8 cellular contexts compared by ENCODE assay signal in genomic region chr15:41230650-41231533, GRCh38. TPM values are rescaled to one million over a fixed set of nuclear protein-coding genes. Genes with fewer than 3 reads are reported as not detected.
DNase-seq lines count a peak whose midpoint lies in the region; ATAC-seq and TF ChIP-seq lines count a peak whose summit lies in the region.

CHP1 (plus strand) TSS chr15:41231268; CDS start chr15:41231383, 115 bp downstream.
EXD1 (minus strand) TSS chr15:41230757; CDS start chr15:41226575, 4,182 bp downstream.

- H3K27ac Mint-ChIP-seq in activated naive CD4-positive, alpha-beta T cell treated with anti-CD3 and anti-CD28 coated beads for 36 hours: peak within 1 kb of the TSS; percentile 87

- peaks cover 22% of the 10 kb centered on the region for H3K4me1 Mint-ChIP-seq in activated naive CD4-positive, alpha-beta T cell treated with anti-CD3 and anti-CD28 coated beads for 36 hours (ENCODE audit: low read depth)

- peak within 1 kb of the TSS; percentile 88 for H3K4me3 Mint-ChIP-seq in activated naive CD4-positive, alpha-beta T cell treated with anti-CD3 and anti-CD28 coated beads for 36 hours

- DNase-seq in GM06990 (ENCODE audit: extremely low read depth, insufficient read length) (peak; percentile 96), HFF-Myc (ENCODE audit: extremely low read depth, low read depth) (peak; percentile 95), MV-4-11 (lab: John Stamatoyannopoulos, UW) (peak; percentile 97), SJSA1 (ENCODE audit: low read depth in 1 of 2, low spot score in 2 of 2) (peak; percentile 97 to 99), neuronal stem cell (ENCODE audit: low spot score) (peak; percentile 93)
- DNase-seq in activated naive CD4-positive, alpha-beta T cell treated with anti-CD3 and anti-CD28 coated beads for 36 hours: peak; percentile 98

- H3K4me3 ChIP-seq in GM06990 (replicated peaks; ENCODE audit: low read depth, low read length): peak within 1 kb of the TSS; percentile 89
- peak within 1 kb of the TSS; percentile 63 for H3K4me3 ChIP-seq in HFF-Myc (replicated peaks; ENCODE audit: low read depth, low read length)
- H3K4me3 ChIP-seq in SJSA1: peak within 1 kb of the TSS; percentile 61
- peak within 1 kb of the TSS; percentile 63 to 86 for H3K4me3 ChIP-seq in gastroesophageal sphincter
- peak within 1 kb of the TSS; percentile 79 to 97 for H3K4me3 ChIP-seq in neuronal stem cell (ENCODE audit: low read length in 2 of 2)
- peak within 1 kb of the TSS; percentile 91 to 98 (median 93) for H3K4me3 ChIP-seq in subcutaneous abdominal adipose tissue (ENCODE audit: low read depth in 1 of 5, low read length in 5 of 5)

- H3K9ac ChIP-seq in neuronal stem cell (ENCODE audit: low read depth, low read length, poor library complexity) (peak within 1 kb of the TSS; percentile 86), subcutaneous abdominal adipose tissue (ENCODE audit: low read length in 5 of 5) (peak within 1 kb of the TSS; percentile 72 to 98 (median 96))

- TF ChIP-seq CTCF in GM06990 (IDR thresholded peaks at IDR 0.05; ENCODE audit: insufficient read depth, low read length, poor library complexity, severe bottlenecking) (peak; percentile 99), HFF-Myc (IDR thresholded peaks at IDR 0.05; ENCODE audit: low read depth, low read length, missing control alignments) (peak; percentile 94), gastroesophageal sphincter (IDR thresholded peaks at IDR 0.05) (peak; percentile 91 to 97 (median 94))

- H3K18ac ChIP-seq in neuronal stem cell (ENCODE audit: low read length): peak within 1 kb of the TSS; percentile 90

- H3K9me3 ChIP-seq in SJSA1 (replicated peaks) (no peaks in the 10 kb centered on the region), gastroesophageal sphincter (no peaks in the 10 kb centered on the region), neuronal stem cell (replicated peaks in 1 of 2; ENCODE audit: control insufficient read depth in 2 of 2, insufficient read depth in 1 of 2, low read depth in 1 of 2, low read length in 2 of 2) (no peaks in the 10 kb centered on the region), subcutaneous abdominal adipose tissue (ENCODE audit: control insufficient read depth in 5 of 5, low read length in 5 of 5) (no peaks in the 10 kb centered on the region)

- no peaks in the 10 kb centered on the region for H3K36me3 Mint-ChIP-seq in activated naive CD4-positive, alpha-beta T cell treated with anti-CD3 and anti-CD28 coated beads for 36 hours (ENCODE audit: low read depth)

- no peak within 1 kb of the TSS for H2BK12ac ChIP-seq in neuronal stem cell (ENCODE audit: low read length)

- CTCF ChIA-PET in activated naive CD4-positive, alpha-beta T cell treated with anti-CD3 and anti-CD28 coated beads for 36 hours (lab: Charles Lee): interaction anchor here (0.6 to 1.8 kb wide), 15 partner anchors 14 to 661 kb away, joined by 3 to 6 read pairs (median 3); partner anchors contain the start of genes NUSAP1 and RPUSD2

- no peak within 1 kb of the TSS for H3K14ac ChIP-seq in neuronal stem cell (ENCODE audit: low read length)

- peak within 1 kb of the TSS; percentile 30 for H2BK15ac ChIP-seq in neuronal stem cell (ENCODE audit: low read length)

- H3K36me3 ChIP-seq in GM06990 (ENCODE audit: control insufficient read depth, insufficient read depth, low read length): no peaks in the 10 kb centered on the region
- H3K36me3 ChIP-seq in SJSA1: no peaks in the 10 kb centered on the region
- H3K36me3 ChIP-seq in gastroesophageal sphincter: no peaks in the 10 kb centered on the region
- no peaks in the 10 kb centered on the region for H3K36me3 ChIP-seq in neuronal stem cell (replicated peaks in 1 of 2; ENCODE audit: control insufficient read depth in 2 of 2, insufficient read depth in 2 of 2, low read length in 2 of 2)
- peaks cover 0 to 4% (median 0%) of the 10 kb centered on the region in 5 donors for H3K36me3 ChIP-seq in subcutaneous abdominal adipose tissue (ENCODE audit: control insufficient read depth in 5 of 5, insufficient read depth in 5 of 5, low read length in 5 of 5)

- no peak within 1 kb of the TSS for H4K91ac ChIP-seq in neuronal stem cell (ENCODE audit: low read depth, low read length, poor library complexity)

- intact Hi-C loops in activated naive CD4-positive, alpha-beta T cell treated with anti-CD3 and anti-CD28 coated beads for 36 hours (cut with micrococcal nuclease): loop anchor here (1.0 to 5.0 kb wide), 11 partner anchors 52 to 636 kb away; partner anchors contain the start of genes CHAC1, DNAJC17, INO80 and KNL1

- H3K4me1 ChIP-seq in SJSA1 (replicated peaks) (peaks cover 21% of the 10 kb centered on the region), gastroesophageal sphincter (peaks cover 0 to 37% (median 13%) of the 10 kb centered on the region in 3 donors), neuronal stem cell (ENCODE audit: control insufficient read depth in 2 of 2, insufficient read depth in 1 of 2, low read depth in 1 of 2, low read length in 2 of 2) (no peaks in the 10 kb centered on the region), subcutaneous abdominal adipose tissue (ENCODE audit: control insufficient read depth in 5 of 5, insufficient read depth in 5 of 5, low read length in 5 of 5) (peaks cover 4 to 37% (median 30%) of the 10 kb centered on the region in 5 donors)

- H3K9me3 Mint-ChIP-seq in activated naive CD4-positive, alpha-beta T cell treated with anti-CD3 and anti-CD28 coated beads for 36 hours: no peaks in the 10 kb centered on the region

- H3K27me3 ChIP-seq in GM06990 (replicated peaks; ENCODE audit: control insufficient read depth, insufficient read depth, low read length): no peaks in the 10 kb centered on the region
- no peaks in the 10 kb centered on the region for H3K27me3 ChIP-seq in SJSA1 (replicated peaks)
- no peaks in the 10 kb centered on the region for H3K27me3 ChIP-seq in gastroesophageal sphincter
- H3K27me3 ChIP-seq in neuronal stem cell (ENCODE audit: control insufficient read depth in 3 of 3, insufficient read depth in 3 of 3, low read depth in 1 of 3, low read length in 3 of 3): peaks cover 0 to 5% (median 0%) of the 10 kb centered on the region in 3 experiments
- no peaks in the 10 kb centered on the region for H3K27me3 ChIP-seq in subcutaneous abdominal adipose tissue (ENCODE audit: control insufficient read depth in 5 of 5, insufficient read depth in 4 of 5, low read length in 5 of 5)

- peak; percentile 99 for ATAC-seq in gastroesophageal sphincter

- no peak within 1 kb of the TSS for H4K8ac ChIP-seq in neuronal stem cell (ENCODE audit: low read depth, low read length)

- peak within 1 kb of the TSS; percentile 17 for H2AK5ac ChIP-seq in neuronal stem cell (ENCODE audit: low read depth, low read length)

- peak; percentile 82 to 84 for TF ChIP-seq POLR2A in gastroesophageal sphincter (IDR thresholded peaks at IDR 0.05)

- no peak within 1 kb of the TSS for H2BK120ac ChIP-seq in neuronal stem cell (ENCODE audit: low read depth, low read length)

- WGBS in gastroesophageal sphincter (ENCODE audit: low coverage in 1 of 2), 2 donors: 0% methylated on average over 1 of the region's 80 CpGs
- WGBS in neuronal stem cell (ENCODE audit: extremely low coverage in 2 of 2, insufficient read length in 2 of 2, insufficient replicate concordance in 1 of 2), 2 donors: no CpG with 5 or more reads among the region's 80 CpGs

- H2BK5ac ChIP-seq in neuronal stem cell (ENCODE audit: low read length): peak within 1 kb of the TSS; percentile 85

- peak within 1 kb of the TSS; percentile 95 for H2AFZ ChIP-seq in neuronal stem cell (ENCODE audit: low read length)

- H3K27me3 Mint-ChIP-seq in activated naive CD4-positive, alpha-beta T cell treated with anti-CD3 and anti-CD28 coated beads for 36 hours (ENCODE audit: low read depth): no peaks in the 10 kb centered on the region

- H3K23ac ChIP-seq in neuronal stem cell (ENCODE audit: low read depth, low read length, poor library complexity): peak within 1 kb of the TSS; percentile 22

- H3K4me2 ChIP-seq in neuronal stem cell (ENCODE audit: insufficient read depth, low read length, poor library complexity, severe bottlenecking): peak within 1 kb of the TSS; percentile 96

- H3K79me1 ChIP-seq in neuronal stem cell (ENCODE audit: low read depth, low read length): no peaks in the 10 kb centered on the region

- H3K27ac ChIP-seq in SJSA1 (peak within 1 kb of the TSS; percentile 36), gastroesophageal sphincter (peak within 1 kb of the TSS; percentile 87 to 97 (median 92)), neuronal stem cell (replicated peaks; ENCODE audit: low read length) (peak within 1 kb of the TSS; percentile 59), subcutaneous abdominal adipose tissue (ENCODE audit: low read depth, low read length) (peak within 1 kb of the TSS; percentile 97)

- no peak for TF ChIP-seq EP300 in gastroesophageal sphincter (IDR thresholded peaks at IDR 0.05)

- H3K4ac ChIP-seq in neuronal stem cell (ENCODE audit: low read length): no peak within 1 kb of the TSS

RNA-seq across cellular contexts. Expression of gene CHP1, which starts in this region (rescaled TPM):
- total RNA-seq in SJSA1 (2014; rRNA removed; shearing (Covaris generic)): 46.1 and 71.8 TPM in 2 replicates
- total RNA-seq in activated naive CD4-positive, alpha-beta T cell treated with anti-CD3 and anti-CD28 coated beads for 36 hours: 10 to 100 TPM; 37.7 to 39.8 TPM
- total RNA-seq in gastroesophageal sphincter: 100 to 1,000 TPM; 102 to 127 (median 112) TPM
- polyA plus RNA-seq in neuronal stem cell (2013, experiment 1 of 2): 90.8 TPM
- 91.8 TPM for polyA plus RNA-seq in neuronal stem cell (2013, experiment 2 of 2)

RNA-seq across cellular contexts. Expression of gene EXD1, which starts in this region (rescaled TPM):
- total RNA-seq in SJSA1 (2014; rRNA removed; shearing (Covaris generic)): not detected in 2 replicates
- not detected for total RNA-seq in activated naive CD4-positive, alpha-beta T cell treated with anti-CD3 and anti-CD28 coated beads for 36 hours
- total RNA-seq in gastroesophageal sphincter: not detected
- 0.03 TPM for polyA plus RNA-seq in neuronal stem cell (2013, experiment 1 of 2)
- 0.04 TPM for polyA plus RNA-seq in neuronal stem cell (2013, experiment 2 of 2)

Comparison
In these comparisons a context has a peak if more than half of its experiments do, and no peak if none do; other contexts are left out.
1. Peak in every context shown above with its lines: DNase-seq, ATAC-seq, H3K4me3 ChIP-seq and H3K27ac ChIP-seq.
2. H3K27ac ChIP-seq: peak in every context shown above with its lines; median percentile 97 in subcutaneous abdominal adipose tissue; 92 in gastroesophageal sphincter; 59 in neuronal stem cell; 36 in SJSA1.